9 cellular contexts compared by ENCODE assay signal in the genomic region with DNA sequence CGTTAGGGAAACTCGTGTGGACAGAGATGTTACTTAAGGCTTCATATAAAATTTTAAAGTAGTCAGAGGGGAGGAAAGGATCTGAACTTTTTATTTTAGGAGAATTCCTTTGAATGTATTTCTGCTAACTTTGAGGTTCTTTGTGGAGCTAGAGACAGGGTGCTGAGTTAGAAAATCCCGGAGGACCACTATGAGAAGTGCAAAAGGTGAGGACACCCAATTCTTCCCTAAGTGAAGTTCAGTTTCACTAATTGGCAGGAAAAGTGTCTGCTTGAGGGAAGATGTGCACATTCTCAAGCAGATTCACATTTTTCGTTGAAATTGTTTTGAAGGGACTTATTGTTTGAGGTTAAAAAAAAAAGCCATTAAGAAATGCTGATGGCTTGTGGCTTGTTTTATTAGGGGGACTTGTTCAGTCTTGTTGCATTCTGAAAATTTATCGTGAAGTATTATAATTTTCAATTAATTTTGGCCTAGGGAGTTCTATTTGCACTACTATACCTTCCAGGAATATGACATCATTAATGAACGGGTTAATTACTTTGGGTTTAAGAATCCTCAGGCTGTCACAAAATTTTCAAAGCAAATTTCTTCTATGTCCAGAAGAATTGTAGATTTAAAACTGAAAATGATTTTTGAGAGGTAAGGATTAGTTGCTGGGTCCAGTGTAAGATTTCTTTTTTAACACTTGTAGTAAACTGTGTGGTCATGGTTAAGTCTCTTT. TPM values are rescaled to one million over a fixed set of nuclear protein-coding genes. Genes with fewer than 3 reads are reported as not detected.
DNase-seq lines count a peak whose midpoint lies in the region; ATAC-seq, FAIRE-seq and TF ChIP-seq lines count a peak whose summit lies in the region.
"Had no signal": no experiment of that assay in that cellular context is flagged by ENCODE, and none has a peak within 500 bp of the region (broad histone marks: within the 10 kb centered on the region; RNA-seq: fewer than 3 reads in every experiment).

No MANE protein-coding gene starts in this region.

- no peaks in the 10 kb centered on the region for H3K9me3 Mint-ChIP-seq in activated CD4-positive, alpha-beta T cell treated with anti-CD3 and anti-CD28 coated beads for 36 hours (ENCODE audit: low read depth)
- H3K9me3 Mint-ChIP-seq in activated naive CD8-positive, alpha-beta T cell treated with anti-CD3 and anti-CD28 coated beads for 36 hours = no peaks in the 10 kb centered on the region

- H3K4me3 ChIP-seq in keratinocyte (ENCODE audit: control insufficient read depth in 2 of 3, extremely low read depth in 1 of 3, insufficient read depth in 2 of 3, low read depth in 1 of 3, low read length in 3 of 3) (peak overlapping the region; percentile 76 to 87 (median 86)), suprapubic skin (peak overlapping the region; percentile 100)

- TF ChIP-seq CTCF in keratinocyte (optimal IDR thresholded peaks at IDR 0.05 in 1 of 3, IDR thresholded peaks at IDR 0.05 in 1 of 3, conservative IDR thresholded peaks at IDR 0.05 in 1 of 3; ENCODE audit: extremely low read depth in 1 of 3, insufficient read depth in 2 of 3, low read length in 3 of 3) (no peak), suprapubic skin (IDR thresholded peaks at IDR 0.05) (no peak)

- WGBS in suprapubic skin = 15% methylated on average over 6 of the region's 6 CpGs

- H3K27me3 Mint-ChIP-seq in activated CD4-positive, alpha-beta T cell treated with anti-CD3 and anti-CD28 coated beads for 36 hours = no peaks in the 10 kb centered on the region
- no peaks in the 10 kb centered on the region for H3K27me3 Mint-ChIP-seq in activated naive CD8-positive, alpha-beta T cell treated with anti-CD3 and anti-CD28 coated beads for 36 hours

- dilution Hi-C loops in keratinocyte (cut with MboI; ENCODE audit: extremely low pct_ligation_motif_present, low sequenced_read_pairs) = no loop called here

- CTCF ChIA-PET in activated CD4-positive, alpha-beta T cell treated with anti-CD3 and anti-CD28 coated beads for 36 hours (lab: Charles Lee) = interaction anchor here (0.6 to 2.0 kb wide), 6 partner anchors 21 to 1582 kb away, joined by 3 to 8 read pairs (median 4); no protein-coding TSS in a partner anchor

- H3K27me3 ChIP-seq in keratinocyte (ENCODE audit: control insufficient read depth, extremely low read depth, insufficient read depth, low read length) (no peaks in the 10 kb centered on the region), suprapubic skin (no peaks in the 10 kb centered on the region)

- peak overlapping the region; percentile 95 for H3K4me2 ChIP-seq in keratinocyte (ENCODE audit: control insufficient read depth, extremely low read depth, insufficient read depth, low read depth, low read length)

- H3K9me3 ChIP-seq in keratinocyte (ENCODE audit: control insufficient read depth, low read depth, low read length) (no peaks in the 10 kb centered on the region), suprapubic skin (no peaks in the 10 kb centered on the region)

- POLR2A ChIA-PET in activated CD4-positive, alpha-beta T cell treated with anti-CD3 and anti-CD28 coated beads for 36 hours (lab: Charles Lee) = interaction anchor here (0.7 to 1.0 kb wide), 2 partner anchors 22 to 1463 kb away, joined by 3 to 4 read pairs; no protein-coding TSS in a partner anchor

- no peak overlapping the region for H2AFZ ChIP-seq in keratinocyte (ENCODE audit: control insufficient read depth, low read length)

- no peak for ATAC-seq in activated CD4-positive, alpha-beta T cell treated with anti-CD3 and anti-CD28 coated beads for 36 hours

- TF ChIP-seq POLR2A in suprapubic skin (IDR thresholded peaks at IDR 0.05) = no peak

- FAIRE-seq in keratinocyte (lab: Jason Lieb, UNC) = peak; percentile 75

- no peaks in the 10 kb centered on the region for H3K9me1 ChIP-seq in keratinocyte (ENCODE audit: control insufficient read depth, extremely low read depth, insufficient read depth, low read length)

- H4K20me1 ChIP-seq in keratinocyte (ENCODE audit: control insufficient read depth, extremely low read depth, insufficient read depth, low read length) = peaks cover 8% of the 10 kb centered on the region

- intact Hi-C loops in activated CD4-positive, alpha-beta T cell treated with anti-CD3 and anti-CD28 coated beads for 36 hours (cut with DNase I, micrococcal nuclease) = loop anchor here (1.0 to 10.0 kb wide), 3 partner anchors 11 to 1284 kb away; no protein-coding TSS in a partner anchor

- peak overlapping the region; percentile 91 for H3K27ac ChIP-seq in keratinocyte (ENCODE audit: control insufficient read depth, insufficient read depth, low read length)
- H3K27ac ChIP-seq in suprapubic skin = peak overlapping the region; percentile 96

- peak overlapping the region; percentile 96 for H3K4me3 Mint-ChIP-seq in activated CD4-positive, alpha-beta T cell treated with anti-CD3 and anti-CD28 coated beads for 36 hours
- H3K4me3 Mint-ChIP-seq in activated naive CD8-positive, alpha-beta T cell treated with anti-CD3 and anti-CD28 coated beads for 36 hours = peak overlapping the region; percentile 94

- H3K27ac Mint-ChIP-seq in activated CD4-positive, alpha-beta T cell treated with anti-CD3 and anti-CD28 coated beads for 36 hours = peak overlapping the region; percentile 92
- H3K27ac Mint-ChIP-seq in activated naive CD8-positive, alpha-beta T cell treated with anti-CD3 and anti-CD28 coated beads for 36 hours = peak overlapping the region; percentile 93

- peaks cover 18% of the 10 kb centered on the region for H3K36me3 Mint-ChIP-seq in activated CD4-positive, alpha-beta T cell treated with anti-CD3 and anti-CD28 coated beads for 36 hours (ENCODE audit: low read depth)
- peaks cover 18% of the 10 kb centered on the region for H3K36me3 Mint-ChIP-seq in activated naive CD8-positive, alpha-beta T cell treated with anti-CD3 and anti-CD28 coated beads for 36 hours

- peaks cover 24% of the 10 kb centered on the region for H3K4me1 ChIP-seq in keratinocyte (ENCODE audit: control insufficient read depth, extremely low read depth, insufficient read depth, low read length)
- H3K4me1 ChIP-seq in suprapubic skin = peaks cover 48% of the 10 kb centered on the region

- no peak for TF ChIP-seq EP300 in suprapubic skin (IDR thresholded peaks at IDR 0.05)

- H3K9ac ChIP-seq in keratinocyte (ENCODE audit: control insufficient read depth, extremely low read depth, insufficient read depth, low read length) = peak overlapping the region; percentile 92

- peaks cover 63% of the 10 kb centered on the region for H3K79me2 ChIP-seq in keratinocyte (ENCODE audit: control insufficient read depth, insufficient read depth, low read length)

- H3K36me3 ChIP-seq in keratinocyte (ENCODE audit: control insufficient read depth in 2 of 2, extremely low read depth in 1 of 2, insufficient read depth in 2 of 2, low read length in 2 of 2) (peaks cover 0 to 6% of the 10 kb centered on the region in 2 experiments), suprapubic skin (no peaks in the 10 kb centered on the region)

- no peak for DNase-seq in activated CD4-positive, alpha-beta T cell treated with anti-CD3 and anti-CD28 coated beads for 36 hours
- no peak for DNase-seq in activated CD4-positive, alpha-beta T cell treated with anti-CD3 and anti-CD28 coated beads for 4 hours
- no peak for DNase-seq in activated naive CD8-positive, alpha-beta T cell treated with anti-CD3 and anti-CD28 coated beads for 36 hours
- DNase-seq in keratinocyte (ENCODE audit: low read depth, low spot score) (no peak), suprapubic skin (ENCODE audit: low spot score in 2 of 2) (no peak), A172 (ENCODE audit: low spot score) (no peak), activated gamma-delta T cell (lab: John Stamatoyannopoulos, UW) (no peak)
- DNase-seq in activated CD4-positive, alpha-beta T cell treated with anti-CD3 and anti-CD28 coated beads for 48 hours = no peak
- DNase-seq: DMS153 had no signal

- peaks cover 66% of the 10 kb centered on the region for H3K4me1 Mint-ChIP-seq in activated CD4-positive, alpha-beta T cell treated with anti-CD3 and anti-CD28 coated beads for 36 hours
- H3K4me1 Mint-ChIP-seq in activated naive CD8-positive, alpha-beta T cell treated with anti-CD3 and anti-CD28 coated beads for 36 hours = peaks cover 58% of the 10 kb centered on the region

RNA-seq across cellular contexts. Expression of a gene that starts 1.8 kb away (rescaled TPM):
- total RNA-seq in activated CD4-positive, alpha-beta T cell treated with anti-CD3 and anti-CD28 coated beads for 36 hours = 10 to 100 TPM; 38.4 to 57.9 TPM
- total RNA-seq in activated naive CD8-positive, alpha-beta T cell treated with anti-CD3 and anti-CD28 coated beads for 36 hours = 10 to 100 TPM; 31.0 to 37.4 TPM
- 38.2 to 45.0 TPM (median 39.8 TPM) in 3 replicates for polyA plus RNA-seq in keratinocyte
- 8.3 TPM for polyA plus RNA-seq in keratinocyte (2011; ENCODE audit: low read depth)
- polyA plus RNA-seq in keratinocyte (2011; cell fraction: cytosol; rRNA removed) = 9.2 and 17.8 TPM in 2 replicates
- 90.4 and 96.7 TPM in 2 replicates for polyA plus RNA-seq in keratinocyte (2011; cell fraction: nucleus; rRNA removed)
- 8.8 and 18.3 TPM in 2 replicates for polyA plus RNA-seq in keratinocyte (2012; ENCODE audit: low replicate concordance)
- 97.5 to 158 TPM (median 147 TPM) in 3 replicates for polyA minus RNA-seq in keratinocyte
- 37.6 TPM for polyA minus RNA-seq in keratinocyte (2011; cell fraction: cytosol; rRNA and poly(A)+ RNA removed)
- 222 and 342 TPM in 2 replicates for polyA minus RNA-seq in keratinocyte (2011; cell fraction: nucleus; rRNA and poly(A)+ RNA removed)
- total RNA-seq in suprapubic skin = 10 to 100 TPM; 22.0 to 95.4 (median 29.7) TPM
- total RNA-seq in A172 (2014; rRNA removed; shearing (Covaris generic)) = 11.8 and 12.9 TPM in 2 replicates
